20 cellular contexts compared by ENCODE assay signal in the genomic region with DNA sequence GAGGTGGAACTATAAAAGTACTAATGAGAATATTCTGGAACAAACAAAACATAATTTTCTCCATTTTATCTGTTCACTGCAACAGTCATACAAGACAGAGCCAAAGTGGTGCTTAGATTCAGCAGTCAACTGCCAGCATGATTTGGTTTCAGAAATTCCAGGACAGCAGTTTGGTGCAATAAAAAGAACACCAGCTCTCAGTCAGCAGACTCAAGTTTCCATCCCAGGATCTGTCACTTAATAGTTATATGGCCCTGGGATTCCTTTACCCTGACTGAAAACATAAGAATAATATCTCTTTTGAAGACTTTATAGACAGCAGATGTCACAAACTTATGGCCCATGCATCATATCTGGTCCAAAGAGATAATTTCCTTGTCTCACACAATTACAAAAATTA.
DNase-seq lines count a peak whose midpoint lies in the region; ATAC-seq, FAIRE-seq and TF ChIP-seq lines count a peak whose summit lies in the region.
"Had no signal": no experiment of that assay in that cellular context is flagged by ENCODE, and none has a peak within 500 bp of the region (broad histone marks: within the 10 kb centered on the region; RNA-seq: fewer than 3 reads in every experiment).

No MANE protein-coding gene starts in this region.

- H3K27me3 Mint-ChIP-seq in Caco-2 (ENCODE audit: insufficient read depth, unreplicated experiment) = peaks cover 5% of the 10 kb centered on the region
- H3K27me3 Mint-ChIP-seq: CD4-positive, alpha-beta memory T cell had no signal

- H3K4me3 ChIP-seq in KMS-11 (IDR thresholded peaks at IDR 0.05; ENCODE audit: insufficient read depth, low read depth, low read length) = no peak overlapping the region
- H3K4me3 ChIP-seq in astrocyte of the spinal cord (ENCODE audit: low read depth, low read length) = no peak overlapping the region
- no peak overlapping the region for H3K4me3 ChIP-seq in pancreas
- H3K4me3 ChIP-seq in Caco-2 (ENCODE audit: low read depth, low read length) = no peak overlapping the region
- H3K4me3 ChIP-seq: HAP-1 had no signal

- no peak overlapping the region for H3K27ac Mint-ChIP-seq in Caco-2 (ENCODE audit: unreplicated experiment)
- H3K27ac Mint-ChIP-seq: CD4-positive, alpha-beta memory T cell; HFFc6 had no signal

- no peaks in the 10 kb centered on the region for H3K9me3 Mint-ChIP-seq in Caco-2 (ENCODE audit: unreplicated experiment)
- H3K9me3 Mint-ChIP-seq: HFFc6 had no signal

- intact Hi-C loops in pancreas (cut with DNase I) = no loop called here
- intact Hi-C loops in Caco-2 (cut with micrococcal nuclease; ENCODE audit: unreplicated experiment) = no loop called here

- H3K4me3 Mint-ChIP-seq in Caco-2 (ENCODE audit: unreplicated experiment) = no peak overlapping the region
- H3K4me3 Mint-ChIP-seq: CD4-positive, alpha-beta memory T cell; HFFc6 had no signal

- POLR2A ChIA-PET in Caco-2 (lab: Charles Lee) = no interaction called here

- peak; percentile 39 for DNase-seq in astrocyte of the spinal cord (ENCODE audit: low read depth, low spot score)
- no peak for DNase-seq in pancreas
- peak; percentile 6 for DNase-seq in stromal cell of bone marrow (ENCODE audit: low read depth)
- DNase-seq in Caco-2 = no peak
- DNase-seq in stimulated activated CD4-positive, alpha-beta T cell treated with anti-CD3 and anti-CD28 coated beads, Interleukin-4, amount 100 ng/mL, for 4 hours = no peak
- no peak for DNase-seq in AML-193 (lab: John Stamatoyannopoulos, UW)
- DNase-seq: ACHN; BE2C; CD4-positive, alpha-beta memory T cell; DND-41; GDM1; HFFc6 had no signal

- no peaks in the 10 kb centered on the region for H3K27me3 ChIP-seq in KMS-11 (ENCODE audit: insufficient read depth, low read depth)
- H3K27me3 ChIP-seq in pancreas = no peaks in the 10 kb centered on the region
- H3K27me3 ChIP-seq in Caco-2 (replicated peaks; ENCODE audit: control insufficient read depth, insufficient read depth, low read length) = no peaks in the 10 kb centered on the region
- H3K27me3 ChIP-seq: BE2C had no signal

- H4K20me1 ChIP-seq in KMS-11 (ENCODE audit: insufficient read depth) = no peaks in the 10 kb centered on the region

- no peak for ATAC-seq in pancreas
- ATAC-seq: HepG2 had no signal

- no peaks in the 10 kb centered on the region for H3K36me3 Mint-ChIP-seq in Caco-2 (ENCODE audit: insufficient read depth, unreplicated experiment)
- H3K36me3 Mint-ChIP-seq: CD4-positive, alpha-beta memory T cell had no signal

- no peak for FAIRE-seq in pancreas (lab: Jason Lieb, UNC)
- FAIRE-seq: GM12892, GM19239, H1, HepG2, HTR-8/SVneo had no signal

- no peak for TF ChIP-seq CTCF in KMS-11 (conservative IDR thresholded peaks at IDR 0.05; ENCODE audit: low read depth, low read length)
- TF ChIP-seq CTCF in astrocyte of the spinal cord (IDR thresholded peaks at IDR 0.05; ENCODE audit: low read depth, low read length) = no peak
- no peak for TF ChIP-seq CTCF in pancreas (IDR thresholded peaks at IDR 0.05)
- TF ChIP-seq CTCF in Caco-2 (IDR thresholded peaks at IDR 0.05; ENCODE audit: insufficient read depth in 1 of 2, low read depth in 1 of 2, low read length in 1 of 2, severe bottlenecking in 1 of 2, unreplicated experiment in 1 of 2) = no peak

- no peaks in the 10 kb centered on the region for H3K4me1 Mint-ChIP-seq in Caco-2 (ENCODE audit: low read depth, unreplicated experiment)
- H3K4me1 Mint-ChIP-seq: CD4-positive, alpha-beta memory T cell had no signal

- 0 out of 2 replicates have a peak overlapping the region, but pooled peaks have one; percentile 67 for H3K4me2 ChIP-seq in KMS-11

- in situ Hi-C loops in astrocyte of the spinal cord (cut with HindIII; ENCODE audit: low sequenced_read_pairs) = no loop called here

- no peak overlapping the region for H3K9ac ChIP-seq in KMS-11

- H2AFZ ChIP-seq in KMS-11 (ENCODE audit: low read depth) = no peak overlapping the region

- CTCF ChIA-PET in Caco-2 (lab: Charles Lee) = no interaction called here

- H3K36me3 ChIP-seq in KMS-11 (ENCODE audit: insufficient read depth) = no peaks in the 10 kb centered on the region
- H3K36me3 ChIP-seq in pancreas = no peaks in the 10 kb centered on the region
- no peaks in the 10 kb centered on the region for H3K36me3 ChIP-seq in Caco-2 (ENCODE audit: control insufficient read depth, insufficient read depth, low read length)
- H3K36me3 ChIP-seq: BE2C, HAP-1 had no signal

- H3K9me3 ChIP-seq in pancreas (no peaks in the 10 kb centered on the region), Caco-2 (no peaks in the 10 kb centered on the region)
- H3K9me3 ChIP-seq: BE2C, HAP-1 had no signal

- H3K79me2 ChIP-seq in KMS-11 (ENCODE audit: insufficient read depth, low read depth) = no peaks in the 10 kb centered on the region

- BruUV-seq in Caco-2 (replicated peaks; lab: Mats Ljungman, UMichigan) = no TSS peak

- peaks cover 40% of the 10 kb centered on the region for H3K4me1 ChIP-seq in KMS-11 (ENCODE audit: low read depth, poor library complexity, severe bottlenecking)
- H3K4me1 ChIP-seq in pancreas = peaks cover 20 to 36% (median 28%) of the 10 kb centered on the region in 3 donors
- H3K4me1 ChIP-seq in Caco-2 = no peaks in the 10 kb centered on the region
- H3K4me1 ChIP-seq: BE2C, HAP-1 had no signal

- H3K27ac ChIP-seq in KMS-11 (no peak overlapping the region), pancreas (peak overlapping the region; percentile 77 to 86 (median 82))
- H3K27ac ChIP-seq: C4-2B had no signal

Comparison
In these comparisons a context has a peak if more than half of its experiments do, and no peak if none do; other contexts are left out.
1. DNase-seq: peak in astrocyte of the spinal cord (single experiment) and stromal cell of bone marrow (single experiment); none in pancreas (0 of 6), Caco-2 (0 of 2), stimulated activated CD4-positive, alpha-beta T cell treated with anti-CD3 and anti-CD28 coated beads, Interleukin-4, amount 100 ng/mL, for 4 hours (0 of 2) and AML-193 (0 of 2).